Comparison of ENCODE assay signal across 1 cellular context in genomic region chr2:177184606-177185005, GRCh38.
TF ChIP-seq lines count a peak whose summit lies in the region.

No MANE protein-coding gene starts in this region.

TF ChIP-seq in HepG2, 621 proteins besides CTCF, POLR2A, EP300 and RAD21 (continued from another document):
- TF ChIP-seq ARID5B (CRISPR knock-in tag; IDR thresholded peaks at IDR 0.05) (0 out of 2 replicates have a peak, but pooled peaks have one; percentile 14), ZNF816 (CRISPR knock-in tag; IDR thresholded peaks at IDR 0.05; ENCODE audit: borderline replicate concordance) (no peak), NR2F1 (CRISPR knock-in tag; IDR thresholded peaks at IDR 0.05) (0 out of 4 replicates have a peak, but pooled peaks of 1 of the 2 experiments have one; percentile 27), TEAD3 (CRISPR knock-in tag; optimal IDR thresholded peaks at IDR 0.05; ENCODE audit: borderline replicate concordance) (peak; percentile 19)
